ENCODE assay signal across 2 cellular contexts in genomic region chrX:66102398-66102797, GRCh38.
DNase-seq lines count a peak whose midpoint lies in the region; ATAC-seq, FAIRE-seq and TF ChIP-seq lines count a peak whose summit lies in the region.
"Not testable (repeated sequence)": the region's sequence is repeated elsewhere in the genome, so short reads cannot be mapped to it uniquely, and the experiment has no call there.

No MANE protein-coding gene starts in this region.

- WGBS in K562 (ENCODE audit: insufficient coverage, low coverage, missing lambda C conversion rate) = 41% methylated on average over 3 of the region's 3 CpGs

- not testable (repeated sequence) for TF ChIP-seq CTCF in HEK293 (tag by site-specific recombination; IDR thresholded peaks at IDR 0.05); K562 (IDR thresholded peaks at IDR 0.05 in 2 of 3, conservative IDR thresholded peaks at IDR 0.05 in 1 of 3; ENCODE audit: insufficient read depth in 2 of 3, low read depth in 1 of 3, low read length in 3 of 3)

- not testable (repeated sequence) for TF ChIP-seq RAD21 in K562 (CRISPR knock-in tag; conservative IDR thresholded peaks at IDR 0.05 in 1 of 2, IDR thresholded peaks at IDR 0.05 in 1 of 2)

- not testable (repeated sequence) for H3K4me3 ChIP-seq in HEK293 (ENCODE audit: low read depth, low read length); K562

- not testable (repeated sequence) for H4K20me1 ChIP-seq in K562 (replicated peaks; ENCODE audit: control insufficient read depth, insufficient read depth, low read length)

- intact Hi-C loops in K562 (cut with micrococcal nuclease) = not testable (repeated sequence)

- not testable (repeated sequence) for H3K9me1 ChIP-seq in K562 (ENCODE audit: control insufficient read depth, insufficient read depth, low read length)

- H3K4me2 ChIP-seq in K562 (ENCODE audit: insufficient read depth, low read length) = not testable (repeated sequence)

- not testable (repeated sequence) for H2AFZ ChIP-seq in K562 (ENCODE audit: low read depth, low read length)

- not testable (repeated sequence) for FAIRE-seq in K562 (lab: Jason Lieb, UNC)

- TF ChIP-seq EP300 in K562 (IDR thresholded peaks at IDR 0.05; ENCODE audit: low read length) = not testable (repeated sequence)

- not testable (repeated sequence) for H3K27ac ChIP-seq in HEK293 (ENCODE audit: extremely low read depth, low read depth, low read length); K562 (ENCODE audit: extremely low read depth, low read depth, low read length)

- DNase-seq in K562 (ENCODE audit: extremely low read depth in 1 of 4, low spot score in 3 of 4) = not testable (repeated sequence)

- not testable (repeated sequence) for H3K79me2 ChIP-seq in K562 (ENCODE audit: control insufficient read depth, insufficient read depth, low read length)

- POLR2A ChIA-PET in HEK293 (lab: Yijun Ruan, JAX); K562 (lab: Yijun Ruan, JAX): not testable (repeated sequence)

- not testable (repeated sequence) for H3K27me3 ChIP-seq in K562 (ENCODE audit: control insufficient read depth in 2 of 2, insufficient read depth in 2 of 2, low read length in 2 of 2)

- not testable (repeated sequence) for BruUV-seq in K562 (replicated peaks; lab: Mats Ljungman, UMichigan)

- not testable (repeated sequence) for H3K9me3 ChIP-seq in HEK293 (ENCODE audit: control insufficient read depth, insufficient read depth, low read depth, low read length); K562 (replicated peaks; ENCODE audit: control insufficient read depth, insufficient read depth, low read depth, low read length)

- not testable (repeated sequence) for H3K9ac ChIP-seq in K562 (ENCODE audit: insufficient read depth in 1 of 2, low read depth in 2 of 2, low read length in 2 of 2)

- in situ Hi-C loops in K562 (cut with MboI) = not testable (repeated sequence)

- CTCF ChIA-PET in HEK293 (lab: Yijun Ruan, JAX) = interaction anchor here (0.6 kb wide), 1 partner anchor 8 kb away, joined by 3 read pairs; no protein-coding TSS in a partner anchor
- CTCF ChIA-PET in K562 (lab: Yijun Ruan, JAX; ENCODE audit: low intra/inter-chr PET ratio) = not testable (repeated sequence)

- not testable (repeated sequence) for ATAC-seq in K562

- TF ChIP-seq POLR2A in K562 (conservative IDR thresholded peaks at IDR 0.05) = not testable (repeated sequence)

- H3K4me1 ChIP-seq in HEK293 (ENCODE audit: control insufficient read depth, insufficient read depth, low read length); K562 (replicated peaks in 1 of 2; ENCODE audit: control insufficient read depth in 2 of 2, insufficient read depth in 2 of 2, low read length in 2 of 2): not testable (repeated sequence)

- H3K36me3 ChIP-seq in HEK293 (ENCODE audit: control insufficient read depth in 2 of 2, insufficient read depth in 1 of 2, low read length in 2 of 2); K562 (ENCODE audit: control insufficient read depth, insufficient read depth, low read length): not testable (repeated sequence)

TF ChIP-seq in HEK293, 187 proteins besides CTCF, POLR2A, EP300 and RAD21:
- TF ChIP-seq, protein P1, sequence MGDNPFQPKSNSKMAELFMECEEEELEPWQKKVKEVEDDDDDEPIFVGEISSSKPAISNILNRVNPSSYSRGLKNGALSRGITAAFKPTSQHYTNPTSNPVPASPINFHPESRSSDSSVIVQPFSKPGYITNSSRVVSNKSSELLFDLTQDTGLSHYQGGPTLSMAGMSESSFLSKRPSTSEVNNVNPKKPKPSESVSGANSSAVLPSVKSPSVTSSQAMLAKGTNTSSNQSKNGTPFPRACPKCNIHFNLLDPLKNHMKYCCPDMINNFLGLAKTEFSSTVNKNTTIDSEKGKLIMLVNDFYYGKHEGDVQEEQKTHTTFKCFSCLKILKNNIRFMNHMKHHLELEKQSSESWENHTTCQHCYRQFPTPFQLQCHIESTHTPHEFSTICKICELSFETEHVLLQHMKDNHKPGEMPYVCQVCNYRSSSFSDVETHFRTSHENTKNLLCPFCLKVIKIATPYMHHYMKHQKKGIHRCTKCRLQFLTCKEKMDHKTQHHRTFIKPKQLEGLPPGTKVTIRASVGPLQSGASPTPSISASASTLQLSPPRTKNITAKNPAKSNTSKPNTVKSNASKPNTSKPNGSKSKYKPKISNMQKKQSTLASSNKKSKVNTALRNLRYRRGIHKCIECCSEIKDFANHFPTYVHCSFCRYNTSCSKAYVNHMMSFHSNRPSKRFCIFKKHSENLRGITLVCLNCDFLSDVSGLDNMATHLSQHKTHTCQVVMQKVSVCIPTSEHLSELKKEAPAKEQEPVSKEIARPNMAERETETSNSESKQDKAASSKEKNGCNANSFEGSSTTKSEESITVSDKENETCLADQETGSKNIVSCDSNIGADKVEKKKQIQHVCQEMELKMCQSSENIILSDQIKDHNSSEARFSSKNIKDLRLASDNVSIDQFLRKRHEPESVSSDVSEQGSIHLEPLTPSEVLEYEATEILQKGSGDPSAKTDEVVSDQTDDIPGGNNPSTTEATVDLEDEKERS (tag by site-specific recombination; IDR thresholded peaks at IDR 0.05) = 0 out of 2 replicates have a peak, but pooled peaks have one; percentile 36
- peak; percentile 78 for TF ChIP-seq ZNF146 (tag by site-specific recombination; IDR thresholded peaks at IDR 0.05)

TF ChIP-seq in K562, 482 proteins besides CTCF, POLR2A, EP300 and RAD21:
- peak; percentile 6 for TF ChIP-seq RBM25 (IDR thresholded peaks at IDR 0.05; ENCODE audit: low read depth, low read length, severe bottlenecking)
- 0 out of 4 replicates have a peak, but pooled peaks of 1 of the 2 experiments have one; percentile 25 for TF ChIP-seq KDM1A (IDR thresholded peaks at IDR 0.05)
- peak; percentile 55 for TF ChIP-seq BCOR (IDR thresholded peaks at IDR 0.05)
- peak; percentile 69 for TF ChIP-seq ZNF146 (CRISPR knock-in tag; IDR thresholded peaks at IDR 0.05; ENCODE audit: unreplicated experiment)
